Comparison of ENCODE assay signal across 28 cellular contexts in genomic region chr1:192261476-192261875, GRCh38. TPM values are rescaled to one million over a fixed set of nuclear protein-coding genes. Genes with fewer than 3 reads are reported as not detected.
"Had no signal": no experiment of that assay in that cellular context is flagged by ENCODE, and none has a peak within 500 bp of the region (broad histone marks: within the 10 kb centered on the region; RNA-seq: fewer than 3 reads in every experiment).

No MANE protein-coding gene starts in this region.

- H3K27ac Mint-ChIP-seq: naive thymus-derived CD4-positive, alpha-beta T cell; nephron progenitor cell had no signal

- H3K79me2 ChIP-seq: hepatocyte had no signal

- H3K36me3 ChIP-seq: esophagus squamous epithelium, neutrophil, right atrium auricular region, sigmoid colon, stomach, thoracic aorta had no signal

- H3K36me3 Mint-ChIP-seq: naive thymus-derived CD4-positive, alpha-beta T cell had no signal

- H3K27me3 ChIP-seq: dorsolateral prefrontal cortex, esophagus squamous epithelium, hepatocyte, neutrophil, right atrium auricular region, sigmoid colon, stomach had no signal

- H2AFZ ChIP-seq: hepatocyte had no signal

- H3K9me3 Mint-ChIP-seq: nephron progenitor cell had no signal

- H3K4me1 Mint-ChIP-seq: naive thymus-derived CD4-positive, alpha-beta T cell; nephron progenitor cell had no signal

- H3K4me3 ChIP-seq: dorsolateral prefrontal cortex, esophagus squamous epithelium, hepatocyte, right atrium auricular region, sigmoid colon, stomach, thoracic aorta had no signal

- H3K4me3 Mint-ChIP-seq: naive thymus-derived CD4-positive, alpha-beta T cell; nephron progenitor cell had no signal

- H3K4me2 ChIP-seq: hepatocyte had no signal

- DNase-seq: cortex of kidney; dorsolateral prefrontal cortex; effector memory CD4-positive, alpha-beta T cell; esophagus squamous epithelium; foreskin melanocyte; head of caudate nucleus; mesendoderm; naive thymus-derived CD4-positive, alpha-beta T cell; nephron progenitor cell; posterior cingulate gyrus; sigmoid colon; small intestine; stimulated activated CD4-positive, alpha-beta T cell treated with anti-CD3 and anti-CD28 coated beads, Interleukin-12 subunit alpha, Interleukin-12 subunit beta, amount 100 ng/mL, for 4 hours; stimulated activated naive CD4-positive, alpha-beta T cell; stomach; substantia nigra; trophoblast cell had no signal

- ATAC-seq: naive thymus-derived CD4-positive, alpha-beta T cell had no signal

- H3K27ac ChIP-seq: dorsolateral prefrontal cortex, epithelial cell of prostate, esophagus squamous epithelium, hepatocyte, neutrophil, right atrium auricular region, sigmoid colon, stomach, thoracic aorta had no signal

- H3K27me3 Mint-ChIP-seq: naive thymus-derived CD4-positive, alpha-beta T cell had no signal

- H3K4me1 ChIP-seq: esophagus squamous epithelium, right atrium auricular region, stomach had no signal

- H3K9me3 ChIP-seq: esophagus squamous epithelium, neutrophil, right atrium auricular region, sigmoid colon, stomach, thoracic aorta had no signal

RNA-seq across cellular contexts. Expression of gene RGS21, which starts 55.3 kb away (rescaled TPM):
- total RNA-seq: chondrocyte; dorsolateral prefrontal cortex; esophagus squamous epithelium; hepatocyte; kidney epithelial cell; liver; lung microvascular endothelial cell; naive thymus-derived CD4-positive, alpha-beta T cell; osteocyte; right atrium auricular region; sigmoid colon; stomach; thoracic aorta; urinary bladder had no signal
- polyA plus RNA-seq: hepatocyte; liver; naive thymus-derived CD4-positive, alpha-beta T cell; sigmoid colon; small intestine; stomach; urinary bladder had no signal
